In genomic region chr16:86207350-86207749, GRCh38 we compare ENCODE assay signal across 19 cellular contexts.
A peak's percentile ranks its signal among the peaks of the same experiment; 100 is the strongest.
DNase-seq lines count a peak whose midpoint lies in the region; ATAC-seq, FAIRE-seq and TF ChIP-seq lines count a peak whose summit lies in the region.
"Had no signal": no experiment of that assay in that cellular context is flagged by ENCODE, and none has a peak within 500 bp of the region (broad histone marks: within the 10 kb centered on the region; RNA-seq: fewer than 3 reads in every experiment).

No MANE protein-coding gene starts in this region.

- no peak overlapping the region for H2BK12ac ChIP-seq in H1 (ENCODE audit: low read depth, low read length)
- no peak overlapping the region for H2BK12ac ChIP-seq in neuronal stem cell (ENCODE audit: low read length)

- no peak overlapping the region for H3K4me3 ChIP-seq in H1 (ENCODE audit: extremely low read depth in 1 of 4, insufficient read depth in 2 of 4, low read depth in 3 of 4, low read length in 4 of 4)
- no peak overlapping the region for H3K4me3 ChIP-seq in neuronal stem cell (ENCODE audit: low read length in 2 of 2)
- no peak overlapping the region for H3K4me3 ChIP-seq in upper lobe of right lung
- no peak overlapping the region for H3K4me3 ChIP-seq in smooth muscle cell
- H3K4me3 ChIP-seq: A549; BLaER1 treated with 17β-estradiol and CSF1 and Interleukin-3, amounts not matched to agents 10 nM and 100 nM had no signal

- TF ChIP-seq RAD21 in H1 (IDR thresholded peaks at IDR 0.05 in 1 of 2, conservative IDR thresholded peaks at IDR 0.05 in 1 of 2; ENCODE audit: low read depth in 2 of 2, low read length in 2 of 2) = no peak

- H3K9ac ChIP-seq in H1 (replicated peaks in 1 of 4; ENCODE audit: extremely low read depth in 1 of 4, low read depth in 3 of 4, low read length in 3 of 4) (no peak overlapping the region), neuronal stem cell (ENCODE audit: low read depth, low read length, poor library complexity) (no peak overlapping the region), smooth muscle cell (ENCODE audit: low read depth) (no peak overlapping the region)
- H3K9ac ChIP-seq: BLaER1 treated with 17β-estradiol and CSF1 and Interleukin-3, amounts not matched to agents 10 nM and 100 nM had no signal

- H2AFZ ChIP-seq in H1 (ENCODE audit: low read length) (no peak overlapping the region), neuronal stem cell (ENCODE audit: low read length) (no peak overlapping the region), smooth muscle cell (ENCODE audit: low read depth) (no peak overlapping the region)

- no peak overlapping the region for H3K14ac ChIP-seq in H1 (ENCODE audit: insufficient read length)
- no peak overlapping the region for H3K14ac ChIP-seq in neuronal stem cell (ENCODE audit: low read length)

- H4K20me1 ChIP-seq in H1 (replicated peaks in 1 of 2; ENCODE audit: control insufficient read depth in 1 of 2, insufficient read depth in 2 of 2, low read length in 2 of 2) = no peaks in the 10 kb centered on the region
- no peaks in the 10 kb centered on the region for H4K20me1 ChIP-seq in smooth muscle cell (ENCODE audit: low read depth)
- H4K20me1 ChIP-seq: BLaER1 treated with 17β-estradiol and CSF1 and Interleukin-3, amounts not matched to agents 10 nM and 100 nM had no signal

- H3K27me3 ChIP-seq in H1 (replicated peaks in 1 of 4; ENCODE audit: control insufficient read depth in 3 of 4, extremely low read depth in 1 of 4, insufficient read depth in 3 of 4, low read length in 3 of 4) (no peaks in the 10 kb centered on the region), neuronal stem cell (ENCODE audit: control insufficient read depth in 3 of 3, insufficient read depth in 3 of 3, low read depth in 1 of 3, low read length in 3 of 3) (peaks cover 0 to 1% (median 0%) of the 10 kb centered on the region in 3 experiments), upper lobe of right lung (no peaks in the 10 kb centered on the region), smooth muscle cell (ENCODE audit: low read depth) (no peaks in the 10 kb centered on the region)

- H2BK120ac ChIP-seq in H1 (replicated peaks; ENCODE audit: low read depth, low read length) = no peak overlapping the region
- no peak overlapping the region for H2BK120ac ChIP-seq in neuronal stem cell (ENCODE audit: low read depth, low read length)

- no peak for DNase-seq in H1 (ENCODE audit: low read depth in 1 of 2, low spot score in 2 of 2)
- DNase-seq in neuronal stem cell (ENCODE audit: low spot score) = no peak
- DNase-seq in upper lobe of right lung = peak; percentile 57
- DNase-seq in NCI-H1105 treated with DMSO at 0.1 percent for 48 hours (lab: John Stamatoyannopoulos, UW) = no peak
- no peak for DNase-seq in smooth muscle cell (lab: John Stamatoyannopoulos, UW; ENCODE audit: unreplicated experiment)
- DNase-seq: AML-193; Caco-2; Calu3; CD4-positive, alpha-beta T cell; CD8-positive, alpha-beta T cell; DMS79 treated with DMSO at 0.1 percent for 48 hours; GF-D8 had no signal

- H2AK5ac ChIP-seq in H1 (ENCODE audit: low read depth, low read length) (no peak overlapping the region), neuronal stem cell (ENCODE audit: low read depth, low read length) (peak overlapping the region; percentile 1)

- H4K5ac ChIP-seq in H1 (ENCODE audit: insufficient read length, low read depth, low read length) = no peak overlapping the region

- H3K36me3 ChIP-seq in H1 (ENCODE audit: control insufficient read depth in 2 of 4, insufficient read depth in 4 of 4, low read length in 3 of 4) = no peaks in the 10 kb centered on the region
- H3K36me3 ChIP-seq in neuronal stem cell (replicated peaks in 1 of 2; ENCODE audit: control insufficient read depth in 2 of 2, insufficient read depth in 2 of 2, low read length in 2 of 2) = no peaks in the 10 kb centered on the region
- no peaks in the 10 kb centered on the region for H3K36me3 ChIP-seq in upper lobe of right lung
- no peaks in the 10 kb centered on the region for H3K36me3 ChIP-seq in smooth muscle cell (ENCODE audit: low read depth)
- H3K36me3 ChIP-seq: BLaER1 treated with 17β-estradiol and CSF1 and Interleukin-3, amounts not matched to agents 10 nM and 100 nM had no signal

- intact Hi-C loops in upper lobe of right lung (cut with DNase I) = no loop called here

- no peak overlapping the region for H3K27ac ChIP-seq in H1 (ENCODE audit: low read depth, low read length)
- no peak overlapping the region for H3K27ac ChIP-seq in neuronal stem cell (replicated peaks; ENCODE audit: low read length)
- no peak overlapping the region for H3K27ac ChIP-seq in upper lobe of right lung
- no peak overlapping the region for H3K27ac ChIP-seq in smooth muscle cell (ENCODE audit: low read depth)
- H3K27ac ChIP-seq: 22Rv1; A549; BLaER1 treated with 17β-estradiol and CSF1 and Interleukin-3, amounts not matched to agents 10 nM and 100 nM; C4-2B had no signal

- no peak overlapping the region for H3K18ac ChIP-seq in H1 (ENCODE audit: extremely low read depth, low read length)
- peak overlapping the region; percentile 72 for H3K18ac ChIP-seq in neuronal stem cell (ENCODE audit: low read length)

- no peak for ATAC-seq in upper lobe of right lung
- ATAC-seq: A549; CD8-positive, alpha-beta T cell had no signal

- H4K91ac ChIP-seq in H1 (replicated peaks; ENCODE audit: insufficient read length, low read length) (no peak overlapping the region), neuronal stem cell (ENCODE audit: low read depth, low read length, poor library complexity) (no peak overlapping the region)

- H3K79me1 ChIP-seq in H1 (ENCODE audit: low read depth, low read length) (no peaks in the 10 kb centered on the region; the same call in 1 of the 2 replicates), neuronal stem cell (ENCODE audit: low read depth, low read length) (no peaks in the 10 kb centered on the region)

- H3K79me2 ChIP-seq in H1 (ENCODE audit: control insufficient read depth in 1 of 2, insufficient read depth in 2 of 2, low read length in 2 of 2) (no peaks in the 10 kb centered on the region), smooth muscle cell (ENCODE audit: low read depth) (no peaks in the 10 kb centered on the region)

- H3F3A ChIP-seq in smooth muscle cell (ENCODE audit: low read depth) = no peaks in the 10 kb centered on the region

- no peak overlapping the region for H3K23ac ChIP-seq in H1 (ENCODE audit: insufficient read length)
- H3K23ac ChIP-seq in neuronal stem cell (ENCODE audit: low read depth, low read length, poor library complexity) = no peak overlapping the region

- CTCF ChIA-PET in H1 (lab: Charles Lee; ENCODE audit: partially characterized antibody) = no interaction called here

- no peak for TF ChIP-seq POLR2A in H1 (IDR thresholded peaks at IDR 0.05; ENCODE audit: control extremely low read depth in 1 of 2, low read depth in 2 of 2, low read length in 2 of 2)

- H3K4me2 ChIP-seq in H1 (ENCODE audit: insufficient read depth in 1 of 2, low read depth in 2 of 2, low read length in 2 of 2) = no peak overlapping the region
- no peak overlapping the region for H3K4me2 ChIP-seq in neuronal stem cell (ENCODE audit: insufficient read depth, low read length, poor library complexity, severe bottlenecking)
- H3K4me2 ChIP-seq in smooth muscle cell = no peak overlapping the region
- H3K4me2 ChIP-seq: A549; BLaER1 treated with 17β-estradiol and CSF1 and Interleukin-3, amounts not matched to agents 10 nM and 100 nM had no signal

- TF ChIP-seq CTCF in H1 (IDR thresholded peaks at IDR 0.05; ENCODE audit: control extremely low read depth in 1 of 3, insufficient read depth in 1 of 3, low read depth in 1 of 3, low read length in 3 of 3) (no peak), upper lobe of right lung (IDR thresholded peaks at IDR 0.05) (no peak), smooth muscle cell (IDR thresholded peaks at IDR 0.05; ENCODE audit: borderline replicate concordance, insufficient read depth, poor library complexity, severe bottlenecking) (no peak)

- H2BK5ac ChIP-seq in H1 (ENCODE audit: low read depth, low read length) (no peak overlapping the region), neuronal stem cell (ENCODE audit: low read length) (no peak overlapping the region)

- 81% methylated on average over 5 of the region's 5 CpGs; no CpG with 5 or more reads in 1 of the 2 experiments for WGBS in H1 (ENCODE audit: extremely low coverage in 1 of 2, insufficient coverage in 1 of 2, insufficient read length in 1 of 2, insufficient replicate concordance in 2 of 2, low coverage in 1 of 2, low lambda C conversion rate in 2 of 2, missing lambda C conversion rate in 1 of 2), 2 experiments
- WGBS in neuronal stem cell (ENCODE audit: extremely low coverage in 2 of 2, insufficient read length in 2 of 2, insufficient replicate concordance in 1 of 2), 2 donors = no CpG with 5 or more reads among the region's 5 CpGs
- 94% methylated on average over 5 of the region's 5 CpGs for WGBS in smooth muscle cell (ENCODE audit: low lambda C conversion rate)

- 0 out of 2 replicates have a peak overlapping the region, but pooled peaks have one; percentile 72 for H2BK15ac ChIP-seq in H1 (ENCODE audit: low read length)
- no peak overlapping the region for H2BK15ac ChIP-seq in neuronal stem cell (ENCODE audit: low read length)

- no peaks in the 10 kb centered on the region for H3K23me2 ChIP-seq in H1 (ENCODE audit: low read depth, low read length)

- H4K8ac ChIP-seq in H1 (ENCODE audit: extremely low read depth, insufficient read depth, low read length) = no peak overlapping the region
- no peak overlapping the region for H4K8ac ChIP-seq in neuronal stem cell (ENCODE audit: low read depth, low read length)

- H3K56ac ChIP-seq in H1 (replicated peaks; ENCODE audit: insufficient read length, low read depth, low read length) = no peak overlapping the region

- POLR2A ChIA-PET in H1 (lab: Charles Lee; ENCODE audit: partially characterized antibody) = no interaction called here

- 0 out of 2 replicates have a peak overlapping the region, but pooled peaks have one; percentile 61 for H2BK20ac ChIP-seq in H1 (ENCODE audit: low read length)

- H3K4me1 ChIP-seq in H1 (replicated peaks in 1 of 4; ENCODE audit: control insufficient read depth in 3 of 4, insufficient read depth in 4 of 4, low read length in 3 of 4) (no peaks in the 10 kb centered on the region), neuronal stem cell (ENCODE audit: control insufficient read depth in 2 of 2, insufficient read depth in 1 of 2, low read depth in 1 of 2, low read length in 2 of 2) (peaks cover 0 to 2% of the 10 kb centered on the region in 2 donors), upper lobe of right lung (no peaks in the 10 kb centered on the region), smooth muscle cell (ENCODE audit: low read depth) (peaks cover 4% of the 10 kb centered on the region)
- H3K4me1 ChIP-seq: A549, Caco-2 had no signal

- H3K9me3 ChIP-seq in H1 (ENCODE audit: insufficient read depth in 2 of 2, low read depth in 1 of 2, low read length in 1 of 2) (peaks cover 0 to 3% of the 10 kb centered on the region in 2 experiments; a peak in 1 of 4 replicates), neuronal stem cell (replicated peaks in 1 of 2; ENCODE audit: control insufficient read depth in 2 of 2, insufficient read depth in 1 of 2, low read depth in 1 of 2, low read length in 2 of 2) (no peaks in the 10 kb centered on the region), upper lobe of right lung (no peaks in the 10 kb centered on the region), smooth muscle cell (replicated peaks; ENCODE audit: low read depth) (no peaks in the 10 kb centered on the region)

- H3K4ac ChIP-seq in H1 (replicated peaks; ENCODE audit: insufficient read length, low read depth, low read length) (no peak overlapping the region), neuronal stem cell (ENCODE audit: low read length) (no peak overlapping the region)

- no peak for FAIRE-seq in H1 (lab: Jason Lieb, UNC)
- FAIRE-seq: A549, D721Med, GM12891, GM19239 had no signal

- no peak for TF ChIP-seq EP300 in H1 (IDR thresholded peaks at IDR 0.05; ENCODE audit: borderline replicate concordance in 1 of 2, low read depth in 2 of 2, low read length in 2 of 2)
